ENCODE assay signal across 9 cellular contexts in the genomic region with DNA sequence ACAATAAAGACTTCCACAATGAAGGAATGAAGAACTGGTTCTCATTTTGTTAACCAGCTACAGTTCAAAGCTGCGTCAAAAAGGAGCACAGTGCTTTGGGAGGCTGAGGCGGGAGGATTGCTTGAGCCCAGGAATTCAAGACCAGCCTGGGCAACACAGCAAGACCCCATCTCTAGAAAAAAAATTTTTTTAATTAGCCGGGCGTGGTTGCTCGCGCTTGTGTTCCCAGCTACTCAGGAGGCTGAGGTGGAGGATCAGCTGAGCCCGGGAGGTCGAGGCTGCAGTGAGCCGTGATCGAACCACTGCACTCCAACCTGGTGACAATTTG. TPM values are rescaled to one million over a fixed set of nuclear protein-coding genes. Genes with fewer than 3 reads are reported as not detected.
DNase-seq lines count a peak whose midpoint lies in the region; ATAC-seq, FAIRE-seq and TF ChIP-seq lines count a peak whose summit lies in the region.
"Had no signal": no experiment of that assay in that cellular context is flagged by ENCODE, and none has a peak within 500 bp of the region (broad histone marks: within the 10 kb centered on the region; RNA-seq: fewer than 3 reads in every experiment).

No MANE protein-coding gene starts in this region.

- no peaks in the 10 kb centered on the region for H3K79me1 ChIP-seq in IMR-90 (ENCODE audit: low read depth in 1 of 2, low read length in 2 of 2)
- no peaks in the 10 kb centered on the region for H3K79me1 ChIP-seq in H1 (ENCODE audit: low read depth, low read length)

- H3K9me1 ChIP-seq in IMR-90 (ENCODE audit: insufficient read depth, low read length): no peaks in the 10 kb centered on the region

- no peak overlapping the region for H2AK9ac ChIP-seq in IMR-90 (replicated peaks; ENCODE audit: low read depth, low read length, poor library complexity)

- no peak overlapping the region for H3K27ac Mint-ChIP-seq in CD4-positive, alpha-beta memory T cell
- no peak overlapping the region for H3K27ac Mint-ChIP-seq in neural progenitor cell

- TF ChIP-seq EP300 in H1 (IDR thresholded peaks at IDR 0.05; ENCODE audit: borderline replicate concordance in 1 of 2, low read depth in 2 of 2, low read length in 2 of 2): no peak

- H2BK12ac ChIP-seq in H1 (ENCODE audit: low read depth, low read length): no peak overlapping the region

- dilution Hi-C loops in IMR-90 (cut with HindIII; ENCODE audit: low sequenced_read_pairs, unreplicated experiment): no loop called here

- peaks cover 0 to 4% (median 0%) of the 10 kb centered on the region in 8 donors for H3K9me3 Mint-ChIP-seq in CD4-positive, alpha-beta memory T cell
- H3K9me3 Mint-ChIP-seq in neural progenitor cell: peaks cover 16% of the 10 kb centered on the region

- no peak overlapping the region for H3K18ac ChIP-seq in IMR-90 (ENCODE audit: low read depth, low read length)
- no peak overlapping the region for H3K18ac ChIP-seq in H1 (ENCODE audit: extremely low read depth, low read length)

- peaks cover 18 to 35% (median 24%) of the 10 kb centered on the region in 4 donors for H3K4me1 Mint-ChIP-seq in CD4-positive, alpha-beta memory T cell
- peaks cover 33% of the 10 kb centered on the region for H3K4me1 Mint-ChIP-seq in neural progenitor cell

- peaks cover 22% of the 10 kb centered on the region for H3F3A ChIP-seq in neural progenitor cell (ENCODE audit: low read depth)

- peaks cover 17% of the 10 kb centered on the region; the same call in 1 of the 2 replicates for H3K23me2 ChIP-seq in H1 (ENCODE audit: low read depth, low read length)

- H4K5ac ChIP-seq in IMR-90 (ENCODE audit: low read depth, low read length) (no peak overlapping the region), H1 (ENCODE audit: insufficient read length, low read depth, low read length) (no peak overlapping the region)

- CTCF ChIA-PET in CD4-positive, alpha-beta memory T cell (lab: Charles Lee; ENCODE audit: partially characterized antibody): interaction anchor here (1.7 kb wide), 1 partner anchor 132 kb away, joined by 5 read pairs; no protein-coding TSS in a partner anchor
- CTCF ChIA-PET in IMR-90 (lab: Yijun Ruan, JAX): interaction anchor here (1.0 to 1.4 kb wide), 2 partner anchors 9 to 12 kb away, joined by 3 to 4 read pairs; no protein-coding TSS in a partner anchor
- CTCF ChIA-PET in H1 (lab: Charles Lee; ENCODE audit: partially characterized antibody): interaction anchor here (0.7 to 5.0 kb wide), 12 partner anchors 12 to 110 kb away, joined by 3 to 36 read pairs (median 6); no protein-coding TSS in a partner anchor

- H3K9ac ChIP-seq in IMR-90 (ENCODE audit: low read depth, low read length) (no peak overlapping the region), H1 (replicated peaks in 1 of 4; ENCODE audit: extremely low read depth in 1 of 4, low read depth in 3 of 4, low read length in 3 of 4) (no peak overlapping the region), neural progenitor cell (no peak overlapping the region)

- no peak for DNase-seq in CD4-positive, alpha-beta memory T cell
- no peak for DNase-seq in IMR-90
- no peak for DNase-seq in H1 (ENCODE audit: low read depth in 1 of 2, low spot score in 2 of 2)
- DNase-seq in neural progenitor cell (ENCODE audit: low spot score): no peak
- no peak for DNase-seq in SW 1271 (lab: John Stamatoyannopoulos, UW)
- DNase-seq in NCI-H510A (lab: John Stamatoyannopoulos, UW): no peak
- DNase-seq in NCI-H2029 treated with DMSO at 0.1 percent for 48 hours (lab: John Stamatoyannopoulos, UW): no peak

- no peak for TF ChIP-seq CTCF in IMR-90 (conservative IDR thresholded peaks at IDR 0.05; ENCODE audit: low read depth, low read length)
- no peak for TF ChIP-seq CTCF in H1 (IDR thresholded peaks at IDR 0.05; ENCODE audit: control extremely low read depth in 1 of 3, insufficient read depth in 1 of 3, low read depth in 1 of 3, low read length in 3 of 3)
- TF ChIP-seq CTCF in neural progenitor cell (IDR thresholded peaks at IDR 0.05): no peak

- no peak overlapping the region for H3K4me3 ChIP-seq in CD4-positive, alpha-beta memory T cell (ENCODE audit: low read length in 2 of 2)
- H3K4me3 ChIP-seq in IMR-90 (ENCODE audit: insufficient read depth, low read depth, low read length) (no peak overlapping the region; the same call in 1 of the 2 replicates), H1 (ENCODE audit: extremely low read depth in 1 of 4, insufficient read depth in 2 of 4, low read depth in 3 of 4, low read length in 4 of 4) (peak overlapping the region; percentile 34 to 63 (median 48); a peak in 6 of 8 replicates), neural progenitor cell (peak overlapping the region; percentile 57)

- H3K27ac ChIP-seq in CD4-positive, alpha-beta memory T cell (ENCODE audit: low read depth, low read length): no peak overlapping the region
- H3K27ac ChIP-seq in IMR-90 (ENCODE audit: insufficient read depth, low read length) (no peak overlapping the region), H1 (ENCODE audit: low read depth, low read length) (no peak overlapping the region), neural progenitor cell (no peak overlapping the region)

- TF ChIP-seq POLR2A in IMR-90 (IDR thresholded peaks at IDR 0.05; ENCODE audit: low read depth, low read length): no peak
- no peak for TF ChIP-seq POLR2A in H1 (IDR thresholded peaks at IDR 0.05; ENCODE audit: control extremely low read depth in 1 of 2, low read depth in 2 of 2, low read length in 2 of 2)

- H3K27me3 ChIP-seq in CD4-positive, alpha-beta memory T cell (ENCODE audit: insufficient read depth, low read length): peaks cover 16% of the 10 kb centered on the region
- H3K27me3 ChIP-seq in IMR-90 (ENCODE audit: control insufficient read depth, insufficient read depth, low read length) (peaks cover 73% of the 10 kb centered on the region), H1 (replicated peaks in 1 of 4; ENCODE audit: control insufficient read depth in 3 of 4, extremely low read depth in 1 of 4, insufficient read depth in 3 of 4, low read length in 3 of 4) (peaks cover 32 to 63% (median 58%) of the 10 kb centered on the region in 4 experiments), neural progenitor cell (peaks cover 91% of the 10 kb centered on the region)

- TF ChIP-seq RAD21 in IMR-90 (IDR thresholded peaks at IDR 0.05; ENCODE audit: low read length): no peak
- no peak for TF ChIP-seq RAD21 in H1 (IDR thresholded peaks at IDR 0.05 in 1 of 2, conservative IDR thresholded peaks at IDR 0.05 in 1 of 2; ENCODE audit: low read depth in 2 of 2, low read length in 2 of 2)

- WGBS in IMR-90 (ENCODE audit: extremely low coverage in 2 of 2, insufficient read length in 1 of 2), 2 experiments: 53% methylated on average over 3 of the region's 10 CpGs; no CpG with 5 or more reads in 1 of the 2 experiments
- 52% methylated on average over 10 of the region's 10 CpGs; no CpG with 5 or more reads in 1 of the 2 experiments for WGBS in H1 (ENCODE audit: extremely low coverage in 1 of 2, insufficient coverage in 1 of 2, insufficient read length in 1 of 2, insufficient replicate concordance in 2 of 2, low coverage in 1 of 2, low lambda C conversion rate in 2 of 2, missing lambda C conversion rate in 1 of 2), 2 experiments

- H2BK120ac ChIP-seq in IMR-90 (ENCODE audit: low read depth, low read length) (no peak overlapping the region), H1 (replicated peaks; ENCODE audit: low read depth, low read length) (no peak overlapping the region)

- no peaks in the 10 kb centered on the region for H4K20me1 ChIP-seq in IMR-90 (ENCODE audit: insufficient read depth, low read length)
- no peaks in the 10 kb centered on the region for H4K20me1 ChIP-seq in H1 (replicated peaks in 1 of 2; ENCODE audit: control insufficient read depth in 1 of 2, insufficient read depth in 2 of 2, low read length in 2 of 2)
- peaks cover 18% of the 10 kb centered on the region for H4K20me1 ChIP-seq in neural progenitor cell (ENCODE audit: low read depth)

- no peaks in the 10 kb centered on the region for H3K36me3 ChIP-seq in CD4-positive, alpha-beta memory T cell (ENCODE audit: insufficient read depth, low read length)
- no peaks in the 10 kb centered on the region for H3K36me3 ChIP-seq in IMR-90 (ENCODE audit: control insufficient read depth, insufficient read depth, low read length)
- peaks cover 0 to 7% (median 0%) of the 10 kb centered on the region in 4 experiments; a peak in 1 of 8 replicates for H3K36me3 ChIP-seq in H1 (ENCODE audit: control insufficient read depth in 2 of 4, insufficient read depth in 4 of 4, low read length in 3 of 4)
- H3K36me3 ChIP-seq in neural progenitor cell: no peaks in the 10 kb centered on the region

- POLR2A ChIA-PET in CD4-positive, alpha-beta memory T cell (lab: Charles Lee; ENCODE audit: partially characterized antibody): no interaction called here
- POLR2A ChIA-PET in IMR-90 (lab: Charles Lee; ENCODE audit: unreplicated experiment) (interaction anchor here (0.6 kb wide), 1 partner anchor 13 kb away, joined by 4 read pairs; no protein-coding TSS in a partner anchor), H1 (lab: Charles Lee; ENCODE audit: partially characterized antibody) (interaction anchor here (0.9 to 2.3 kb wide), 5 partner anchors 12 to 119 kb away, joined by 3 to 9 read pairs (median 6); a partner anchor contains a TSS)

- H3K56ac ChIP-seq in IMR-90 (ENCODE audit: extremely low read depth, insufficient read depth, low read length) (no peak overlapping the region), H1 (replicated peaks; ENCODE audit: insufficient read length, low read depth, low read length) (no peak overlapping the region)

- peaks cover 46 to 48% of the 10 kb centered on the region in 2 donors for H3K27me3 Mint-ChIP-seq in CD4-positive, alpha-beta memory T cell
- H3K27me3 Mint-ChIP-seq in neural progenitor cell (ENCODE audit: insufficient read depth, low read depth): peaks cover 70% of the 10 kb centered on the region

- peaks cover 20% of the 10 kb centered on the region for H3K4me1 ChIP-seq in CD4-positive, alpha-beta memory T cell (ENCODE audit: insufficient read depth, low read length)
- H3K4me1 ChIP-seq in IMR-90 (ENCODE audit: control insufficient read depth, insufficient read depth, low read length) (peaks cover 5% of the 10 kb centered on the region; the same call in 1 of the 2 replicates), H1 (replicated peaks in 1 of 4; ENCODE audit: control insufficient read depth in 3 of 4, insufficient read depth in 4 of 4, low read length in 3 of 4) (peaks cover 0 to 18% (median 15%) of the 10 kb centered on the region in 4 experiments; a peak in 5 of 7 replicates), neural progenitor cell (peaks cover 29% of the 10 kb centered on the region)

- peak overlapping the region; percentile 50 to 87 (median 72) for H3K4me3 Mint-ChIP-seq in CD4-positive, alpha-beta memory T cell
- peak overlapping the region; percentile 86 for H3K4me3 Mint-ChIP-seq in neural progenitor cell

- no peak overlapping the region for H2AK5ac ChIP-seq in IMR-90 (ENCODE audit: low read depth, low read length)
- no peak overlapping the region for H2AK5ac ChIP-seq in H1 (ENCODE audit: low read depth, low read length)

- H3K9me3 ChIP-seq in CD4-positive, alpha-beta memory T cell (ENCODE audit: control insufficient read depth in 1 of 2, low read length in 2 of 2): no peaks in the 10 kb centered on the region
- H3K9me3 ChIP-seq in IMR-90 (ENCODE audit: control insufficient read depth, insufficient read depth, low read length) (no peaks in the 10 kb centered on the region; the same call in 1 of the 2 replicates), H1 (ENCODE audit: insufficient read depth in 2 of 2, low read depth in 1 of 2, low read length in 1 of 2) (peaks cover 5 to 8% of the 10 kb centered on the region in 2 experiments; a peak in 2 of 4 replicates), neural progenitor cell (ENCODE audit: low read depth) (no peaks in the 10 kb centered on the region)

- no peak for ATAC-seq in IMR-90 (ENCODE audit: low read depth)
- no peak for ATAC-seq in HG02981 (IDR thresholded peaks at IDR 0.05; ENCODE audit: unreplicated experiment)

- peak overlapping the region; percentile 1; the same call in 1 of the 2 replicates for H3K23ac ChIP-seq in IMR-90 (ENCODE audit: low read depth, low read length)
- H3K23ac ChIP-seq in H1 (ENCODE audit: insufficient read length): no peak overlapping the region

- no TSS peak for BruUV-seq in IMR-90 (replicated peaks; lab: Mats Ljungman, UMichigan)

- H3K79me2 ChIP-seq in H1 (ENCODE audit: control insufficient read depth in 1 of 2, insufficient read depth in 2 of 2, low read length in 2 of 2): no peaks in the 10 kb centered on the region
- H3K79me2 ChIP-seq in neural progenitor cell (ENCODE audit: low read depth): no peaks in the 10 kb centered on the region

- no peak overlapping the region for H3K14ac ChIP-seq in IMR-90 (replicated peaks; ENCODE audit: low read depth, low read length)
- no peak overlapping the region for H3K14ac ChIP-seq in H1 (ENCODE audit: insufficient read length)

- no peak overlapping the region for H2BK15ac ChIP-seq in IMR-90 (ENCODE audit: low read depth, low read length)
- no peak overlapping the region for H2BK15ac ChIP-seq in H1 (ENCODE audit: low read length)

- H4K8ac ChIP-seq in IMR-90 (ENCODE audit: low read depth in 2 of 2, low read length in 2 of 2): no peak overlapping the region
- H4K8ac ChIP-seq in H1 (ENCODE audit: extremely low read depth, insufficient read depth, low read length): peak overlapping the region; percentile 80; the same call in 1 of the 2 replicates

- H4K91ac ChIP-seq in IMR-90 (ENCODE audit: insufficient read depth, low read depth, low read length) (no peak overlapping the region), H1 (replicated peaks; ENCODE audit: insufficient read length, low read length) (no peak overlapping the region)

- H3K4me2 ChIP-seq in IMR-90 (ENCODE audit: low read depth, low read length) (peak overlapping the region; percentile 77), H1 (ENCODE audit: insufficient read depth in 1 of 2, low read depth in 2 of 2, low read length in 2 of 2) (peak overlapping the region; percentile 67 to 88), neural progenitor cell (peak overlapping the region; percentile 93)

- H3K36me3 Mint-ChIP-seq in CD4-positive, alpha-beta memory T cell: no peaks in the 10 kb centered on the region
- H3K36me3 Mint-ChIP-seq in neural progenitor cell: peaks cover 5% of the 10 kb centered on the region

- no peak overlapping the region for H2AFZ ChIP-seq in IMR-90 (replicated peaks; ENCODE audit: low read length, poor library complexity)
- no peak overlapping the region for H2AFZ ChIP-seq in H1 (ENCODE audit: low read length)
- H2AFZ ChIP-seq in neural progenitor cell (replicated peaks): peak overlapping the region; percentile 99

- no peak overlapping the region for H3K4ac ChIP-seq in IMR-90 (ENCODE audit: low read depth, low read length)
- no peak overlapping the region for H3K4ac ChIP-seq in H1 (replicated peaks; ENCODE audit: insufficient read length, low read depth, low read length)

- no peak for FAIRE-seq in H1 (lab: Jason Lieb, UNC)

- H2BK5ac ChIP-seq in IMR-90 (ENCODE audit: low read depth, low read length, poor library complexity, severe bottlenecking): no peak overlapping the region
- H2BK5ac ChIP-seq in H1 (ENCODE audit: low read depth, low read length): no peak overlapping the region

- intact Hi-C loops in CD4-positive, alpha-beta memory T cell (cut with micrococcal nuclease): no loop called here
- intact Hi-C loops in IMR-90 (cut with micrococcal nuclease): no loop called here

- in situ Hi-C loops in IMR-90 (cut with MboI; ENCODE audit: low sequenced_read_pairs): no loop called here

- H2BK20ac ChIP-seq in IMR-90 (ENCODE audit: low read depth, low read length) (no peak overlapping the region), H1 (ENCODE audit: low read length) (no peak overlapping the region)

RNA-seq across cellular contexts. Expression of a gene that starts 0.8 kb away (rescaled TPM):
- not detected for total RNA-seq in CD4-positive, alpha-beta memory T cell
- not detected for polyA plus RNA-seq in CD4-positive, alpha-beta memory T cell
- total RNA-seq in IMR-90 (2012; rRNA removed) (under 0.01 TPM in 1 of 2 replicates, not detected in the other), neural progenitor cell (ENCODE audit: low replicate concordance) (0.25 TPM in 1 of 2 replicates, not detected in the other)
- polyA plus RNA-seq in IMR-90 (2012; rRNA removed) (not detected in 2 replicates), H1 (2011; rRNA removed) (0.08 and 0.33 TPM in 2 replicates)
- polyA plus RNA-seq in IMR-90 (2012; cell fraction: cytosol; rRNA removed): not detected in 2 replicates
- 0.03 TPM in 2 replicates for polyA plus RNA-seq in IMR-90 (2012; cell fraction: nucleus; rRNA removed; ENCODE audit: low replicate concordance)
- total RNA-seq in H1 (2021; fragmentation: NEBNext Ultra II Directional; extraction: Animal tissue kit (Norgen Biotek cat#: 25700)): 0.09 TPM in 1 of 2 replicates, not detected in the other
- 0.05 TPM for polyA plus RNA-seq in H1 (2011; cell fraction: cytosol; rRNA removed)
- 0.20 TPM for polyA plus RNA-seq in H1 (2011; cell fraction: nucleus; rRNA removed)
- polyA plus RNA-seq in H1 (2012, experiment 1 of 2): 0.09 to 0.40 TPM (median 0.11 TPM) in 4 replicates
- polyA plus RNA-seq in H1 (2012, experiment 2 of 2): 0.07 TPM
- polyA plus RNA-seq in H1 (2013, experiment 1 of 2): 0.16 TPM
- 0.06 TPM for polyA plus RNA-seq in H1 (2013, experiment 2 of 2)
- 0.12 and 0.35 TPM in 2 replicates for polyA minus RNA-seq in H1 (2011; rRNA and poly(A)+ RNA removed)
- 0.37 TPM for polyA minus RNA-seq in H1 (2011; cell fraction: cytosol; rRNA and poly(A)+ RNA removed)
- polyA minus RNA-seq in H1 (2011; cell fraction: nucleus; rRNA and poly(A)+ RNA removed): not detected
- total RNA-seq: NCI-H460 had no signal

RNA-seq across cellular contexts. Expression of a gene that starts 55.5 kb away (rescaled TPM):
- 10 to 100 TPM; 54.0 to 57.6 TPM for total RNA-seq in CD4-positive, alpha-beta memory T cell
- 10 to 100 TPM; 19.4 to 36.8 TPM for polyA plus RNA-seq in CD4-positive, alpha-beta memory T cell
- total RNA-seq in IMR-90 (2012; rRNA removed): 20.8 and 27.2 TPM in 2 replicates
- polyA plus RNA-seq in IMR-90 (2012; rRNA removed): 11.8 and 17.3 TPM in 2 replicates
- polyA plus RNA-seq in IMR-90 (2012; cell fraction: cytosol; rRNA removed): 7.4 and 10.0 TPM in 2 replicates
- polyA plus RNA-seq in IMR-90 (2012; cell fraction: nucleus; rRNA removed; ENCODE audit: low replicate concordance): 14.0 and 14.3 TPM in 2 replicates
- total RNA-seq in H1 (2021; fragmentation: NEBNext Ultra II Directional; extraction: Animal tissue kit (Norgen Biotek cat#: 25700)): 74.3 and 75.3 TPM in 2 replicates
- 17.4 and 18.2 TPM in 2 replicates for polyA plus RNA-seq in H1 (2011; rRNA removed)
- polyA plus RNA-seq in H1 (2011; cell fraction: cytosol; rRNA removed): 28.5 TPM
- 20.8 TPM for polyA plus RNA-seq in H1 (2011; cell fraction: nucleus; rRNA removed)
- polyA plus RNA-seq in H1 (2012, experiment 1 of 2): 56.2 to 61.6 TPM (median 58.9 TPM) in 4 replicates
- polyA plus RNA-seq in H1 (2012, experiment 2 of 2): 9.5 TPM
- 37.4 TPM for polyA plus RNA-seq in H1 (2013, experiment 1 of 2)
- polyA plus RNA-seq in H1 (2013, experiment 2 of 2): 37.7 TPM
- 22.4 and 28.0 TPM in 2 replicates for polyA minus RNA-seq in H1 (2011; rRNA and poly(A)+ RNA removed)
- polyA minus RNA-seq in H1 (2011; cell fraction: cytosol; rRNA and poly(A)+ RNA removed): 30.7 TPM
- 47.4 TPM for polyA minus RNA-seq in H1 (2011; cell fraction: nucleus; rRNA and poly(A)+ RNA removed)
- 75.5 and 98.8 TPM in 2 replicates for total RNA-seq in neural progenitor cell (ENCODE audit: low replicate concordance)

Comparison
In these comparisons a context has a peak if more than half of its experiments do, and no peak if none do; other contexts are left out.
1. H3K4me3 ChIP-seq: peak in H1 (4 of 4) and neural progenitor cell (single experiment); none in CD4-positive, alpha-beta memory T cell (0 of 2) and IMR-90 (single experiment).
2. Peak in every context shown above with its lines, with median percentiles within 50 percentile points of each other: H3K4me2 ChIP-seq.